ENCODE assay signal across 23 cellular contexts in the genomic region with DNA sequence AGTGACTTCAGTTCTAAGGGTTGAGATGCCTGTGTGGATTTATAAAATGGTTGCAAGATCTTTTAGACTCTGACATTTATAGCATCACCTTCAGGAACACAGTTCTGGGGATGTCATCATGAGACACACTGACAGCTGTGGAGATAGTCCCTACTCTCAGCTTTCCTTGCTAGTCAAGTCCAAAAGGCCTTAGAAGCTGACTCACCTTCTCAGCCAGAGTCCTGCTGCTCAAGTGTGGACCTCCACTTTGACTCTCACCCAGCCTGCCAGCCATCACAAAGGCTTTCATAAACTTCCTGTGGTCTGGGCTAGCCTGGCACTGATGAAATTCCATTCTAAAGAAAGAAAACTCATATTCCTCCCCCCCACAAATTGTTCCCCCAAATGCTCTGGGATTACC. TPM values are rescaled to one million over a fixed set of nuclear protein-coding genes. Genes with fewer than 3 reads are reported as not detected.
A peak's percentile ranks its signal among the peaks of the same experiment; 100 is the strongest.
DNase-seq lines count a peak whose midpoint lies in the region; ATAC-seq and TF ChIP-seq lines count a peak whose summit lies in the region.
"Had no signal": no experiment of that assay in that cellular context is flagged by ENCODE, and none has a peak within 500 bp of the region (broad histone marks: within the 10 kb centered on the region; RNA-seq: fewer than 3 reads in every experiment).

No MANE protein-coding gene starts in this region.

- no peak for TF ChIP-seq EP300 in gastroesophageal sphincter (IDR thresholded peaks at IDR 0.05)

- H3K4me1 ChIP-seq in SJCRH30 (no peaks in the 10 kb centered on the region), gastroesophageal sphincter (no peaks in the 10 kb centered on the region)
- H3K4me1 ChIP-seq: HAP-1, SJSA1, spleen had no signal

- H3K36me3 ChIP-seq in SJCRH30 (peaks cover 6% of the 10 kb centered on the region; the same call in 1 of the 2 replicates), gastroesophageal sphincter (peaks cover 0 to 44% of the 10 kb centered on the region in 2 donors)
- H3K36me3 ChIP-seq: HAP-1, neutrophil had no signal

- ATAC-seq in gastroesophageal sphincter (no peak), HG02588 (IDR thresholded peaks at IDR 0.05; ENCODE audit: unreplicated experiment) (no peak)
- ATAC-seq: activated naive CD8-positive, alpha-beta T cell treated with anti-CD3 and anti-CD28 coated beads, Interleukin-2, amount 50 U/mL, for 24 hours; Panc1; stimulated activated memory B cell treated with anti-CD40 and anti-IgM and Interleukin-4, amounts not matched to agents 10 μg/mL and 1 μg/mL and 100 μg/mL, for 72 hours had no signal

- no peak overlapping the region for H3K27ac ChIP-seq in SJCRH30
- H3K27ac ChIP-seq in gastroesophageal sphincter, result no peak overlapping the region
- H3K27ac ChIP-seq: C4-2B, coronary artery, neutrophil, SJSA1, spleen had no signal

- TF ChIP-seq CTCF in fibroblast of villous mesenchyme (IDR thresholded peaks at IDR 0.05; ENCODE audit: insufficient read depth, low read depth, low read length) (no peak), gastroesophageal sphincter (IDR thresholded peaks at IDR 0.05) (no peak)

- no peak overlapping the region for H3K4me3 ChIP-seq in SJCRH30
- H3K4me3 ChIP-seq in fibroblast of villous mesenchyme (ENCODE audit: low read depth, low read length), result no peak overlapping the region
- H3K4me3 ChIP-seq in gastroesophageal sphincter, result no peak overlapping the region
- H3K4me3 ChIP-seq: coronary artery, HAP-1, SJSA1, spleen had no signal

- H3K27me3 ChIP-seq in SJCRH30 (no peaks in the 10 kb centered on the region), gastroesophageal sphincter (no peaks in the 10 kb centered on the region)
- H3K27me3 ChIP-seq: neutrophil, SJSA1, spleen had no signal

- DNase-seq in GM04504 (ENCODE audit: low read depth) (peak; percentile 4), SJCRH30 (peak; percentile 16 to 26), fibroblast of villous mesenchyme (ENCODE audit: low read depth) (peak; percentile 19), myocyte (ENCODE audit: low read depth) (peak; percentile 65)
- DNase-seq in stimulated activated CD4-positive, alpha-beta T cell treated with anti-CD3 and anti-CD28 coated beads, Interleukin-4, amount 100 ng/mL, for 24 hours, result no peak
- DNase-seq: activated CD4-positive, alpha-beta memory T cell treated with anti-CD3 and anti-CD28 coated beads, Interleukin-2, amount 10 ng/mL, durations not matched to agents 7 days and 5 days; activated CD4-positive, CD25-positive, alpha-beta regulatory T cell treated with anti-CD3 and anti-CD28 coated beads, Interleukin-2, amount 50 U/mL, for 72 hours; activated naive CD8-positive, alpha-beta T cell treated with anti-CD3 and anti-CD28 coated beads, Interleukin-2, amount 50 U/mL, for 24 hours; MM.1S; NCI-H1436; NCI-H524 treated with DMSO at 0.1 percent for 48 hours; spleen; stimulated activated CD4-positive, alpha-beta T cell treated with anti-CD3 and anti-CD28 coated beads, Interleukin-2, amount 100 ng/mL, for 48 hours; T-helper 1 cell had no signal

- TF ChIP-seq POLR2A in gastroesophageal sphincter (IDR thresholded peaks at IDR 0.05), result no peak

- H3K9me3 ChIP-seq in SJCRH30 (replicated peaks) (no peaks in the 10 kb centered on the region), gastroesophageal sphincter (no peaks in the 10 kb centered on the region)
- H3K9me3 ChIP-seq: HAP-1, neutrophil, SJSA1, spleen had no signal

RNA-seq across cellular contexts. Expression of a gene that starts 44.8 kb away (rescaled TPM):
- total RNA-seq in SJCRH30 (2014; rRNA removed; shearing (Covaris generic)), result 35.7 and 38.7 TPM in 2 replicates
- total RNA-seq in fibroblast of villous mesenchyme (72.2 and 88.5 TPM in 2 replicates), myocyte (29.2 and 54.1 TPM in 2 replicates), gastroesophageal sphincter (10 to 100 TPM; 21.4 to 29.6 (median 25.9) TPM)
- polyA plus RNA-seq in myocyte (2012), result 39.2 TPM

RNA-seq across cellular contexts. Expression of a gene that starts 50.1 kb away (rescaled TPM):
- total RNA-seq in SJCRH30 (2014; rRNA removed; shearing (Covaris generic)), result 16.4 and 18.6 TPM in 2 replicates
- total RNA-seq in fibroblast of villous mesenchyme (14.2 and 29.8 TPM in 2 replicates), myocyte (20.7 and 21.0 TPM in 2 replicates), gastroesophageal sphincter (10 to 100 TPM in 2 of 4 donors, 1 to 10 TPM in 2; 8.8 to 13.4 (median 10.3) TPM)
- polyA plus RNA-seq in myocyte (2012), result 11.8 TPM
